ENCODE assay signal across 1 cellular context in genomic region chr20:44306927-44307326, GRCh38.
TF ChIP-seq lines count a peak whose summit lies in the region.

No MANE protein-coding gene starts in this region.

TF ChIP-seq in IMR-90, 13 proteins besides CTCF, POLR2A, EP300 and RAD21:
- no peak for TF ChIP-seq BHLHE40 (IDR thresholded peaks at IDR 0.05; ENCODE audit: low read depth, low read length)
- no peak for TF ChIP-seq MAZ (IDR thresholded peaks at IDR 0.05; ENCODE audit: borderline replicate concordance, low read depth, low read length)
- TF ChIP-seq CHD1 (IDR thresholded peaks at IDR 0.05; ENCODE audit: low read depth, low read length) = no peak
- TF ChIP-seq, protein P1, sequence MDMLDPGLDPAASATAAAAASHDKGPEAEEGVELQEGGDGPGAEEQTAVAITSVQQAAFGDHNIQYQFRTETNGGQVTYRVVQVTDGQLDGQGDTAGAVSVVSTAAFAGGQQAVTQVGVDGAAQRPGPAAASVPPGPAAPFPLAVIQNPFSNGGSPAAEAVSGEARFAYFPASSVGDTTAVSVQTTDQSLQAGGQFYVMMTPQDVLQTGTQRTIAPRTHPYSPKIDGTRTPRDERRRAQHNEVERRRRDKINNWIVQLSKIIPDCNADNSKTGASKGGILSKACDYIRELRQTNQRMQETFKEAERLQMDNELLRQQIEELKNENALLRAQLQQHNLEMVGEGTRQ (IDR thresholded peaks at IDR 0.05; ENCODE audit: low read depth, low read length) = no peak
- no peak for TF ChIP-seq SMC3 (IDR thresholded peaks at IDR 0.05; ENCODE audit: low read depth, low read length)
- no peak for TF ChIP-seq CEBPB (IDR thresholded peaks at IDR 0.05; ENCODE audit: low read depth, low read length)
- TF ChIP-seq RFX5 (IDR thresholded peaks at IDR 0.05; ENCODE audit: low read depth, low read length) = no peak
- TF ChIP-seq FOS (IDR thresholded peaks at IDR 0.05; ENCODE audit: low read depth, low read length) = no peak
- no peak for TF ChIP-seq MXI1 (IDR thresholded peaks at IDR 0.05; ENCODE audit: borderline replicate concordance, low read depth, low read length)
- TF ChIP-seq RCOR1 (IDR thresholded peaks at IDR 0.05; ENCODE audit: insufficient replicate concordance, low read length) = no peak
TF ChIP-seq in IMR-90: peak in this region for 0.
